Comparison of ENCODE assay signal across 7 cellular contexts in genomic region chr2:27381577-27382181, GRCh38. TPM values are rescaled to one million over a fixed set of nuclear protein-coding genes. Genes with fewer than 3 reads are reported as not detected.
DNase-seq lines count a peak whose midpoint lies in the region; ATAC-seq and TF ChIP-seq lines count a peak whose summit lies in the region.
"Had no signal": no experiment of that assay in that cellular context is flagged by ENCODE, and none has a peak within 500 bp of the region (broad histone marks: within the 10 kb centered on the region; RNA-seq: fewer than 3 reads in every experiment).

No MANE protein-coding gene starts in this region.

- peak overlapping the region; percentile 84 to 95 for H3K27ac ChIP-seq in esophagus (ENCODE audit: low read depth in 2 of 2, low read length in 1 of 2)
- H3K27ac ChIP-seq in thoracic aorta, result peak overlapping the region; percentile 77 to 90

- DNase-seq in activated T-cell treated with anti-CD3 and anti-CD28 coated beads, Interleukin-2, amount 50 U/mL, for 4 hours, result no peak
- no peak for DNase-seq in activated T-cell treated with anti-CD3 and anti-CD28 coated beads for 4 hours
- no peak for DNase-seq in thoracic aorta (ENCODE audit: low spot score)
- no peak for DNase-seq in NCI-H2029 (lab: John Stamatoyannopoulos, UW)
- DNase-seq: NCI-H2081 had no signal

- no peaks in the 10 kb centered on the region for H3K27me3 Mint-ChIP-seq in activated T-cell treated with anti-CD3 and anti-CD28 coated beads, Interleukin-2, amount 50 U/mL, for 4 hours (ENCODE audit: low read depth)

- no peak overlapping the region for H3K4me3 ChIP-seq in esophagus (ENCODE audit: low read depth in 1 of 2, low read length in 2 of 2)
- H3K4me3 ChIP-seq in thoracic aorta, result peak overlapping the region; percentile 72

- peaks cover 18% of the 10 kb centered on the region for H3K4me1 Mint-ChIP-seq in activated T-cell treated with anti-CD3 and anti-CD28 coated beads, Interleukin-2, amount 50 U/mL, for 4 hours (ENCODE audit: low read depth)

- H3K4me3 Mint-ChIP-seq in activated T-cell treated with anti-CD3 and anti-CD28 coated beads, Interleukin-2, amount 50 U/mL, for 4 hours, result peak overlapping the region; percentile 88

- ATAC-seq in activated T-cell treated with anti-CD3 and anti-CD28 coated beads, Interleukin-2, amount 50 U/mL, for 4 hours, result no peak
- ATAC-seq in thoracic aorta (ENCODE audit: insufficient number of reproducible peaks, low FRiP score, low read depth), result no peak
- ATAC-seq in GM21381 (IDR thresholded peaks at IDR 0.05; ENCODE audit: unreplicated experiment), result no peak

- peaks cover 16 to 40% of the 10 kb centered on the region in 2 donors for H3K36me3 ChIP-seq in esophagus (ENCODE audit: control insufficient read depth in 2 of 2, insufficient read depth in 2 of 2, low read length in 1 of 2)
- H3K36me3 ChIP-seq in thoracic aorta, result peaks cover 40% of the 10 kb centered on the region

- 87 to 93% methylated on average over 10 of the region's 10 CpGs for WGBS in esophagus, 2 donors

- H3K36me3 Mint-ChIP-seq in activated T-cell treated with anti-CD3 and anti-CD28 coated beads, Interleukin-2, amount 50 U/mL, for 4 hours (ENCODE audit: insufficient read depth), result peaks cover 44% of the 10 kb centered on the region

- no peak for TF ChIP-seq CTCF in thoracic aorta (IDR thresholded peaks at IDR 0.05)

- no peaks in the 10 kb centered on the region for H3K9me3 ChIP-seq in esophagus (ENCODE audit: control insufficient read depth in 2 of 2, insufficient read depth in 1 of 2, low read depth in 1 of 2, low read length in 1 of 2)
- H3K9me3 ChIP-seq in thoracic aorta, result no peaks in the 10 kb centered on the region

- no peaks in the 10 kb centered on the region for H3K9me3 Mint-ChIP-seq in activated T-cell treated with anti-CD3 and anti-CD28 coated beads, Interleukin-2, amount 50 U/mL, for 4 hours

- peaks cover 3 to 8% of the 10 kb centered on the region in 2 donors for H3K4me1 ChIP-seq in esophagus (ENCODE audit: control insufficient read depth in 2 of 2, insufficient read depth in 2 of 2, low read length in 1 of 2)
- H3K4me1 ChIP-seq in thoracic aorta (ENCODE audit: control insufficient read depth in 1 of 2, low read depth in 2 of 2), result peaks cover 11 to 15% of the 10 kb centered on the region in 2 donors

- no peaks in the 10 kb centered on the region for H3K27me3 ChIP-seq in esophagus (ENCODE audit: control insufficient read depth in 1 of 2, insufficient read depth in 2 of 2, low read length in 2 of 2)
- no peaks in the 10 kb centered on the region for H3K27me3 ChIP-seq in thoracic aorta (replicated peaks; ENCODE audit: insufficient read depth)

RNA-seq across cellular contexts. Expression of gene ZNF513, which starts 1.1 kb away (rescaled TPM):
- 10 to 100 TPM in 2 of 3 donors, 1 to 10 TPM in 1; 8.4 to 11.0 (median 10.4) TPM for total RNA-seq in activated T-cell treated with anti-CD3 and anti-CD28 coated beads, Interleukin-2, amount 50 U/mL, for 4 hours
- polyA plus RNA-seq in esophagus, result 10 to 100 TPM; 20.0 to 34.5 TPM
- 10 to 100 TPM; 10.7 to 10.9 TPM for total RNA-seq in thoracic aorta

RNA-seq across cellular contexts. Expression of gene SNX17, which starts 11.3 kb away (rescaled TPM):
- total RNA-seq in activated T-cell treated with anti-CD3 and anti-CD28 coated beads, Interleukin-2, amount 50 U/mL, for 4 hours, result 100 to 1,000 TPM; 117 to 125 (median 123) TPM
- 10 to 100 TPM; 36.9 to 61.7 TPM for polyA plus RNA-seq in esophagus
- 100 to 1,000 TPM in 1 of 2 donors, 10 to 100 TPM in 1; 84.4 to 133 TPM for total RNA-seq in thoracic aorta

RNA-seq across cellular contexts. Expression of gene EIF2B4, which starts 11.5 kb away (rescaled TPM):
- 10 to 100 TPM; 63.4 to 69.8 (median 65.0) TPM for total RNA-seq in activated T-cell treated with anti-CD3 and anti-CD28 coated beads, Interleukin-2, amount 50 U/mL, for 4 hours
- 10 to 100 TPM; 44.1 to 55.5 TPM for polyA plus RNA-seq in esophagus
- 10 to 100 TPM; 31.5 to 55.4 TPM for total RNA-seq in thoracic aorta

RNA-seq across cellular contexts. Expression of gene GTF3C2, which starts 25.1 kb away (rescaled TPM):
- 100 to 1,000 TPM; 102 to 110 (median 107) TPM for total RNA-seq in activated T-cell treated with anti-CD3 and anti-CD28 coated beads, Interleukin-2, amount 50 U/mL, for 4 hours
- polyA plus RNA-seq in esophagus, result 10 to 100 TPM; 41.5 to 43.8 TPM
- 10 to 100 TPM; 56.6 to 58.8 TPM for total RNA-seq in thoracic aorta

RNA-seq across cellular contexts. Expression of gene PPM1G, which starts 27.7 kb away (rescaled TPM):
- 100 to 1,000 TPM; 177 to 208 (median 186) TPM for total RNA-seq in activated T-cell treated with anti-CD3 and anti-CD28 coated beads, Interleukin-2, amount 50 U/mL, for 4 hours
- 10 to 100 TPM; 40.3 to 65.0 TPM for polyA plus RNA-seq in esophagus
- 10 to 100 TPM; 50.2 to 50.4 TPM for total RNA-seq in thoracic aorta
